ENCODE assay signal across 25 cellular contexts in the genomic region with DNA sequence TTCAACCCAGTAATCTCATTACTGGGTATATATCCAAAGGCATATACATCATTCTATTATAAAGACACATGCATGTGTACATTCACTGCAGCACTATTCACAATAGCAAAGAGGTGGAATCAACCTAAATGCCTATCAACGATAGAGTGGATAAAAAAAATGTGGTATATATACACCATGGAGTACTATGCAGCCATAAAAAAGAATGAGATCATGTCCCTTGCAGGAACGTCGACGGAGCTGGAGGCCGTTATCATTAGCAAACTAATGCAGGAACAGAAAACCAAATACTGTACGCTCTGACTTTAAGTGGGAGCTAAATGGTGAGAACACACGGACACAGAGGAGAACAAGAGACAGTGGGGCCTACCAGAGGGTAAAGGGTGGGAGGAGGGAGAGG.
DNase-seq lines count a peak whose midpoint lies in the region; ATAC-seq, FAIRE-seq and TF ChIP-seq lines count a peak whose summit lies in the region.
"Had no signal": no experiment of that assay in that cellular context is flagged by ENCODE, and none has a peak within 500 bp of the region (broad histone marks: within the 10 kb centered on the region; RNA-seq: fewer than 3 reads in every experiment).

No MANE protein-coding gene starts in this region.

- no peaks in the 10 kb centered on the region for H3F3A ChIP-seq in SK-N-SH (replicated peaks; ENCODE audit: insufficient read depth)

- H3K4me3 ChIP-seq in SK-N-SH (ENCODE audit: low read depth in 2 of 2, low read length in 1 of 2) (no peak overlapping the region), A549 (no peak overlapping the region), K562 (no peak overlapping the region)
- H3K4me3 ChIP-seq: BLaER1, GM12878 had no signal

- DNase-seq in SK-N-SH (no peak), A549 (ENCODE audit: low read depth in 1 of 2, low spot score in 1 of 2) (no peak), K562 (ENCODE audit: extremely low read depth in 1 of 4, low spot score in 3 of 4) (no peak), NCI-H146 treated with DMSO at 0.1 percent for 48 hours (lab: John Stamatoyannopoulos, UW; ENCODE audit: unreplicated experiment) (no peak)
- DNase-seq: ACHN; BE2C; C1 segment of cervical spinal cord; CD4-positive, alpha-beta memory T cell; CD4-positive, CD25-positive, alpha-beta regulatory T cell; CD8-positive, alpha-beta memory T cell; COR-L47; DMS 273 treated with DMSO at 0.1 percent for 48 hours; DMS153; DMS53; DMS79; DND-41; EL; GDM1 had no signal

- H3K9ac ChIP-seq in SK-N-SH (no peak overlapping the region), K562 (ENCODE audit: insufficient read depth in 1 of 2, low read depth in 2 of 2, low read length in 2 of 2) (no peak overlapping the region)
- H3K9ac ChIP-seq: BLaER1 had no signal

- H3K9me3 ChIP-seq in SK-N-SH (no peaks in the 10 kb centered on the region), A549 (no peaks in the 10 kb centered on the region), K562 (replicated peaks; ENCODE audit: control insufficient read depth, insufficient read depth, low read depth, low read length) (no peaks in the 10 kb centered on the region)
- H3K9me3 ChIP-seq: BE2C had no signal

- TF ChIP-seq EP300 in SK-N-SH (IDR thresholded peaks at IDR 0.05; ENCODE audit: borderline replicate concordance in 1 of 2, low read depth in 1 of 2, low read length in 1 of 2) (no peak), A549 (IDR thresholded peaks at IDR 0.05) (no peak), K562 (IDR thresholded peaks at IDR 0.05; ENCODE audit: low read length) (no peak)

- in situ Hi-C loops in K562 (cut with MboI): no loop called here

- WGBS in SK-N-SH (ENCODE audit: low lambda C conversion rate): 97% methylated on average over 7 of the region's 7 CpGs
- WGBS in A549 (ENCODE audit: missing lambda C conversion rate): 92% methylated on average over 7 of the region's 7 CpGs
- WGBS in K562 (ENCODE audit: insufficient coverage, low coverage, missing lambda C conversion rate): 92% methylated on average over 7 of the region's 7 CpGs

- peaks cover 0 to 10% of the 10 kb centered on the region in 2 experiments; a peak in 2 of 4 replicates for H3K4me1 ChIP-seq in SK-N-SH (ENCODE audit: control insufficient read depth in 1 of 2, insufficient read depth in 2 of 2, low read depth in 1 of 2, low read length in 1 of 2)
- peaks cover 16% of the 10 kb centered on the region for H3K4me1 ChIP-seq in A549
- H3K4me1 ChIP-seq in K562 (replicated peaks in 1 of 2; ENCODE audit: control insufficient read depth in 2 of 2, insufficient read depth in 2 of 2, low read length in 2 of 2): peaks cover 0 to 14% of the 10 kb centered on the region in 2 experiments; a peak in 4 of 5 replicates
- H3K4me1 ChIP-seq: BE2C, BLaER1 had no signal

- no peaks in the 10 kb centered on the region for H3K79me2 ChIP-seq in SK-N-SH (ENCODE audit: insufficient read depth)
- H3K79me2 ChIP-seq in K562 (ENCODE audit: control insufficient read depth, insufficient read depth, low read length): peaks cover 21% of the 10 kb centered on the region; the same call in 2 of the 3 replicates

- H4K20me1 ChIP-seq in SK-N-SH (ENCODE audit: insufficient read depth) (no peaks in the 10 kb centered on the region; the same call in 1 of the 2 replicates), K562 (replicated peaks; ENCODE audit: control insufficient read depth, insufficient read depth, low read length) (no peaks in the 10 kb centered on the region)
- H4K20me1 ChIP-seq: BLaER1 had no signal

- BruUV-seq in K562 (replicated peaks; lab: Mats Ljungman, UMichigan): no TSS peak

- POLR2A ChIA-PET in SK-N-SH (lab: Yijun Ruan, JAX): no interaction called here
- POLR2A ChIA-PET in A549 (lab: Yijun Ruan, JAX): no interaction called here
- POLR2A ChIA-PET in K562 (lab: Yijun Ruan, JAX): no interaction called here

- H3K27ac ChIP-seq in SK-N-SH (ENCODE audit: low read depth in 2 of 2, low read length in 1 of 2) (no peak overlapping the region), A549 (no peak overlapping the region), K562 (ENCODE audit: extremely low read depth, low read depth, low read length) (no peak overlapping the region)
- H3K27ac ChIP-seq: 22Rv1, BLaER1 had no signal

- TF ChIP-seq CTCF in SK-N-SH (IDR thresholded peaks at IDR 0.05) (no peak), A549 (IDR thresholded peaks at IDR 0.05) (no peak), K562 (IDR thresholded peaks at IDR 0.05 in 2 of 3, conservative IDR thresholded peaks at IDR 0.05 in 1 of 3; ENCODE audit: insufficient read depth in 2 of 3, low read depth in 1 of 3, low read length in 3 of 3) (no peak)

- H3K9me1 ChIP-seq in K562 (ENCODE audit: control insufficient read depth, insufficient read depth, low read length): no peaks in the 10 kb centered on the region

- FAIRE-seq in A549 (lab: Jason Lieb, UNC) (no peak), K562 (lab: Jason Lieb, UNC) (no peak)
- FAIRE-seq: GM12878, GM12892, GM18507, GM19239 had no signal

- TF ChIP-seq POLR2A in A549 (IDR thresholded peaks at IDR 0.05; ENCODE audit: low read length): no peak
- TF ChIP-seq POLR2A in K562 (conservative IDR thresholded peaks at IDR 0.05): no peak

- H3K27me3 ChIP-seq in SK-N-SH (ENCODE audit: insufficient read depth) (no peaks in the 10 kb centered on the region), K562 (ENCODE audit: control insufficient read depth in 2 of 2, insufficient read depth in 2 of 2, low read length in 2 of 2) (no peaks in the 10 kb centered on the region)
- H3K27me3 ChIP-seq: BE2C, BLaER1 had no signal

- CTCF ChIA-PET in SK-N-SH (lab: Yijun Ruan, JAX) (no interaction called here), A549 (lab: Yijun Ruan, JAX) (no interaction called here), K562 (lab: Yijun Ruan, JAX; ENCODE audit: low intra/inter-chr PET ratio) (no interaction called here)

- intact Hi-C loops in K562 (cut with micrococcal nuclease): no loop called here

- no peaks in the 10 kb centered on the region for H3K9me2 ChIP-seq in SK-N-SH

- H3K36me3 ChIP-seq in SK-N-SH (replicated peaks in 1 of 2; ENCODE audit: control insufficient read depth in 1 of 2, insufficient read depth in 2 of 2, low read length in 1 of 2): no peaks in the 10 kb centered on the region
- H3K36me3 ChIP-seq in K562 (ENCODE audit: control insufficient read depth, insufficient read depth, low read length): no peaks in the 10 kb centered on the region; the same call in 2 of the 3 replicates
- H3K36me3 ChIP-seq: BE2C, BLaER1 had no signal

- TF ChIP-seq RAD21 in SK-N-SH (IDR thresholded peaks at IDR 0.05; ENCODE audit: low read length) (no peak), A549 (conservative IDR thresholded peaks at IDR 0.05 in 1 of 2, IDR thresholded peaks at IDR 0.05 in 1 of 2) (no peak), K562 (CRISPR knock-in tag; conservative IDR thresholded peaks at IDR 0.05 in 1 of 2, IDR thresholded peaks at IDR 0.05 in 1 of 2) (no peak)

- H3K4me2 ChIP-seq in SK-N-SH (no peak overlapping the region), A549 (no peak overlapping the region), K562 (ENCODE audit: insufficient read depth, low read length) (no peak overlapping the region)
- H3K4me2 ChIP-seq: BLaER1 had no signal

- H2AFZ ChIP-seq in SK-N-SH (ENCODE audit: low read depth) (no peak overlapping the region), K562 (ENCODE audit: low read depth, low read length) (no peak overlapping the region)

- ATAC-seq in SK-N-SH treated with all-trans-retinoic acid at 6 μM for 48 hours: no peak
- no peak for ATAC-seq in A549
- ATAC-seq in K562: no peak
- ATAC-seq: GM12878 had no signal

TF ChIP-seq in SK-N-SH treated with all-trans-retinoic acid at 6 μM for 48 hours, 23 proteins besides CTCF, POLR2A, EP300 and RAD21:
- TF ChIP-seq ZNF8 (CRISPR knock-in tag; IDR thresholded peaks at IDR 0.05) (peak; percentile 91), ZNF565 (CRISPR knock-in tag; conservative IDR thresholded peaks at IDR 0.05; ENCODE audit: low read depth) (no peak)

TF ChIP-seq in SK-N-SH, 30 proteins besides CTCF, POLR2A, EP300 and RAD21 (continues in another document):
- TF ChIP-seq MAX (IDR thresholded peaks at IDR 0.05; ENCODE audit: low read depth) (no peak), SMC3 (IDR thresholded peaks at IDR 0.05; ENCODE audit: low read depth, low read length) (no peak), GATA2 (CRISPR knock-in tag; IDR thresholded peaks at IDR 0.05) (no peak), NRF1 (IDR thresholded peaks at IDR 0.05; ENCODE audit: low read depth, low read length) (no peak), YY1 (IDR thresholded peaks at IDR 0.05; ENCODE audit: low read depth) (no peak), ELF1 (IDR thresholded peaks at IDR 0.05) (no peak), EZH2phosphoT487 (IDR thresholded peaks at IDR 0.05; ENCODE audit: borderline replicate concordance, low read depth) (no peak)

TF ChIP-seq in A549, 52 proteins besides CTCF, POLR2A, EP300 and RAD21 (continues in another document):
- TF ChIP-seq FOXS1 (CRISPR knock-in tag; IDR thresholded peaks at IDR 0.05) (no peak), RFX5 (IDR thresholded peaks at IDR 0.05) (no peak), NR3C1 (IDR thresholded peaks at IDR 0.05) (no peak), SMC3 (IDR thresholded peaks at IDR 0.05) (no peak), KDM1A (IDR thresholded peaks at IDR 0.05; ENCODE audit: low read depth) (0 out of 2 replicates have a peak, but pooled peaks have one; percentile 15)

TF ChIP-seq in K562, 482 proteins besides CTCF, POLR2A, EP300 and RAD21:
- peak; percentile 61 for TF ChIP-seq BCOR (IDR thresholded peaks at IDR 0.05)
- TF ChIP-seq ZNF146 (CRISPR knock-in tag; IDR thresholded peaks at IDR 0.05; ENCODE audit: unreplicated experiment): peak; percentile 90
- TF ChIP-seq RBM25 (IDR thresholded peaks at IDR 0.05; ENCODE audit: low read depth, low read length, severe bottlenecking): peak; percentile 17
- TF ChIP-seq NFYB (IDR thresholded peaks at IDR 0.05; ENCODE audit: extremely low read depth, insufficient read length): no peak
